17 cellular contexts compared by ENCODE assay signal in genomic region chr18:56823986-56824385, GRCh38.
"Had no signal": no experiment of that assay in that cellular context is flagged by ENCODE, and none has a peak within 500 bp of the region (broad histone marks: within the 10 kb centered on the region; RNA-seq: fewer than 3 reads in every experiment).

No MANE protein-coding gene starts in this region.

- H3K27me3 ChIP-seq: adrenal gland, breast epithelium, esophagus muscularis mucosa had no signal

- H3K27ac ChIP-seq: adrenal gland, breast epithelium, esophagus muscularis mucosa, lower lobe of right lung, skin epidermis, VCaP had no signal

- DNase-seq: activated CD4-positive, CD25-positive, alpha-beta regulatory T cell treated with anti-CD3 and anti-CD28 coated beads, Interleukin-2, amount 50 U/mL, for 72 hours; activated gamma-delta T cell treated with Interleukin-2 at 50 U/mL for 16 hours; adrenal gland; cerebellar nuclear complex; effector CD8-positive, alpha-beta T cell; foreskin melanocyte; glutamatergic neuron; hippocampal formation; islet precursor cell; lower lobe of right lung; occipital lobe; stimulated activated CD4-positive, alpha-beta T cell treated with anti-CD3 and anti-CD28 coated beads, Interleukin-15, amount 100 ng/mL, for 24 hours; stimulated activated CD4-positive, alpha-beta T cell treated with anti-CD3 and anti-CD28 coated beads, Interleukin-2, amount 100 ng/mL, for 48 hours had no signal

- H3K4me1 ChIP-seq: adrenal gland, breast epithelium, esophagus muscularis mucosa, lower lobe of right lung had no signal

- H3K4me3 ChIP-seq: adrenal gland, breast epithelium, esophagus muscularis mucosa, lower lobe of right lung, skin epidermis had no signal

- H3K36me3 ChIP-seq: adrenal gland, breast epithelium, lower lobe of right lung had no signal
